ENCODE assay signal across 20 cellular contexts in the genomic region with DNA sequence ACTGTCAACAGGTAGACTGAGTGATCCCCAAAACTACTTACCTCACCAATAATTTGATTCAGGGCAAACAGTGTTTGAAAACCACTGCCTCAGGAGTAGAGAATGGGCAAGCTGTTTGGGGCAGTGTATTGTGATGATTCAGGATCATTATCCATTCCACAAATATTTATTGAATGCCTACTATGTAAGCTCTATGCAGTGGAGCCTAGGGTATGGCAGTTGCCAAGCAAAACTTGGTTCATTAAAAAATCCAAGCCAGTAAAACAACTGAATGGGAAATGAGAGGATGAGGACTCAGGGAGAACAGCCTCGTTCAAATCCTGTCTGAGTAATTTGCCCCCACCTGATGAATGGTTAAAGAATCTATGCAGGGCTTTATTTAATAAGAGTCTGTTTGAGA.
DNase-seq lines count a peak whose midpoint lies in the region; ATAC-seq, FAIRE-seq and TF ChIP-seq lines count a peak whose summit lies in the region.
"Had no signal": no experiment of that assay in that cellular context is flagged by ENCODE, and none has a peak within 500 bp of the region (broad histone marks: within the 10 kb centered on the region; RNA-seq: fewer than 3 reads in every experiment).

No MANE protein-coding gene starts in this region.

- H3K4me1 ChIP-seq in HUES48 (ENCODE audit: control insufficient read depth, insufficient read depth, low read length) = peaks cover 70% of the 10 kb centered on the region
- H3K4me1 ChIP-seq in GM12878 (ENCODE audit: control insufficient read depth, insufficient read depth, low read length) = peaks cover 33% of the 10 kb centered on the region
- peaks cover 60% of the 10 kb centered on the region for H3K4me1 ChIP-seq in osteoblast (ENCODE audit: insufficient read depth, low read length)

- BruUV-seq in GM12878 (replicated peaks; lab: Mats Ljungman, UMichigan) = no TSS peak

- in situ Hi-C loops in GM12878 (cut with MboI) = loop anchor here (5.0 kb wide), 1 partner anchor 48 kb away; no protein-coding TSS in a partner anchor
- in situ Hi-C loops in brain microvascular endothelial cell (cut with HindIII; ENCODE audit: low pct_ligation_motif_present, low sequenced_read_pairs) = no loop called here

- H3K27me3 ChIP-seq in HUES48 (ENCODE audit: control insufficient read depth, insufficient read depth, low read length) (no peaks in the 10 kb centered on the region), GM12878 (replicated peaks in 1 of 2; ENCODE audit: control insufficient read depth in 2 of 2, insufficient read depth in 2 of 2, low read length in 1 of 2) (no peaks in the 10 kb centered on the region), osteoblast (ENCODE audit: insufficient read depth, low read length) (no peaks in the 10 kb centered on the region), brain microvascular endothelial cell (replicated peaks) (no peaks in the 10 kb centered on the region)

- RAD21 ChIA-PET in GM12878 (lab: Charles Lee; ENCODE audit: unreplicated experiment) = interaction anchor here (1.3 to 7.4 kb wide), 3 partner anchors 23 to 90 kb away, joined by 4 to 192 read pairs (median 5); no protein-coding TSS in a partner anchor

- H3K4me3 ChIP-seq in HUES48 (ENCODE audit: low read depth, low read length) = no peak overlapping the region
- no peak overlapping the region for H3K4me3 ChIP-seq in GM12878
- H3K4me3 ChIP-seq in osteoblast (ENCODE audit: insufficient read depth, low read length) = no peak overlapping the region
- H3K4me3 ChIP-seq in brain microvascular endothelial cell (ENCODE audit: low read depth, low read length) = no peak overlapping the region
- H3K4me3 ChIP-seq: SK-N-MC had no signal

- ATAC-seq in GM12878 = no peak
- no peak for ATAC-seq in effector memory CD8-positive, alpha-beta T cell (replicated peaks)

- H3K27ac ChIP-seq in HUES48 (ENCODE audit: low read depth, low read length) (peak overlapping the region; percentile 55), GM12878 (ENCODE audit: control insufficient read depth, insufficient read depth) (no peak overlapping the region), osteoblast (ENCODE audit: low read depth, low read length) (peak overlapping the region; percentile 94), brain microvascular endothelial cell (no peak overlapping the region)
- H3K27ac ChIP-seq: SK-N-MC had no signal

- no peak for TF ChIP-seq EP300 in GM12878 (IDR thresholded peaks at IDR 0.05; ENCODE audit: borderline replicate concordance in 1 of 2, control insufficient read depth in 1 of 2, low read depth in 2 of 2, low read length in 2 of 2)

- H3K36me3 ChIP-seq in HUES48 (ENCODE audit: control insufficient read depth, insufficient read depth, low read length) (no peaks in the 10 kb centered on the region), GM12878 (ENCODE audit: control insufficient read depth in 2 of 2, insufficient read depth in 2 of 2, low read length in 1 of 2) (no peaks in the 10 kb centered on the region), osteoblast (ENCODE audit: insufficient read depth, low read length) (no peaks in the 10 kb centered on the region), brain microvascular endothelial cell (replicated peaks) (no peaks in the 10 kb centered on the region)

- intact Hi-C loops in GM12878 (cut with micrococcal nuclease; ENCODE audit: unreplicated experiment) = loop anchor here (5.0 to 10.0 kb wide), 3 partner anchors 38 to 368 kb away; no protein-coding TSS in a partner anchor

- TF ChIP-seq RAD21 in GM12878 (IDR thresholded peaks at IDR 0.05; ENCODE audit: insufficient read depth, low read depth, low read length) = no peak

- FAIRE-seq in GM12878 (lab: Jason Lieb, UNC) = no peak

- peak; percentile 55 for DNase-seq in Daoy (ENCODE audit: low read depth)
- DNase-seq in GM12878 (ENCODE audit: low read depth, low spot score) = no peak
- no peak for DNase-seq in osteoblast (ENCODE audit: insufficient read length, low spot score, missing footprints)
- no peak for DNase-seq in effector memory CD8-positive, alpha-beta T cell
- no peak for DNase-seq in brain microvascular endothelial cell
- no peak for DNase-seq in C1 segment of cervical spinal cord (lab: John Stamatoyannopoulos, UW)
- DNase-seq: activated CD4-positive, alpha-beta memory T cell treated with anti-CD3 and anti-CD28 coated beads, Interleukin-2, amount 10 ng/mL, durations not matched to agents 7 days and 5 days; activated naive CD8-positive, alpha-beta T cell treated with anti-CD3 and anti-CD28 coated beads, Interleukin-2, amount 10 ng/mL, durations not matched to agents 7 days and 5 days; CD4-positive, alpha-beta T cell; cerebellar nuclear complex; DMS79 treated with DMSO at 0.1 percent for 48 hours; H9; KBM-7; NCI-H510A; OCI-M1; retina; substantia nigra had no signal

- no peaks in the 10 kb centered on the region for H4K20me1 ChIP-seq in GM12878 (ENCODE audit: control insufficient read depth, insufficient read depth)
- no peaks in the 10 kb centered on the region for H4K20me1 ChIP-seq in osteoblast (ENCODE audit: insufficient read depth, low read length)

- POLR2A ChIA-PET in GM12878 (lab: Charles Lee) = interaction anchor here (0.9 kb wide), 1 partner anchor 55 kb away, joined by 3 read pairs; no protein-coding TSS in a partner anchor

- H3K27me3 Mint-ChIP-seq in effector memory CD8-positive, alpha-beta T cell = peaks cover 27 to 29% of the 10 kb centered on the region in 2 donors

- H3K9ac ChIP-seq in HUES48 (ENCODE audit: low read depth, low read length) (no peak overlapping the region), GM12878 (ENCODE audit: control insufficient read depth, insufficient read depth, low read length) (no peak overlapping the region)

- peaks cover 2% of the 10 kb centered on the region for H3K36me3 Mint-ChIP-seq in effector memory CD8-positive, alpha-beta T cell (ENCODE audit: insufficient read depth)
- H3K36me3 Mint-ChIP-seq: activated naive CD8-positive, alpha-beta T cell treated with anti-CD3 and anti-CD28 coated beads, Interleukin-2, amount 10 ng/mL, durations not matched to agents 7 days and 5 days; memory B cell had no signal

- H3K4me2 ChIP-seq in GM12878 (ENCODE audit: control insufficient read depth, insufficient read depth) = no peak overlapping the region
- H3K4me2 ChIP-seq in osteoblast (ENCODE audit: insufficient read depth, low read length) = peak overlapping the region; percentile 51

- H3K9me3 ChIP-seq in HUES48 (ENCODE audit: control insufficient read depth, insufficient read depth, low read length) (no peaks in the 10 kb centered on the region), GM12878 (replicated peaks; ENCODE audit: control insufficient read depth, insufficient read depth, low read length) (no peaks in the 10 kb centered on the region), osteoblast (ENCODE audit: low read depth, low read length) (no peaks in the 10 kb centered on the region)

- H3K4me3 Mint-ChIP-seq in effector memory CD8-positive, alpha-beta T cell = no peak overlapping the region
- H3K4me3 Mint-ChIP-seq: activated CD4-positive, alpha-beta memory T cell treated with anti-CD3 and anti-CD28 coated beads, Interleukin-2, amount 10 ng/mL, durations not matched to agents 7 days and 5 days; activated naive CD8-positive, alpha-beta T cell treated with anti-CD3 and anti-CD28 coated beads, Interleukin-2, amount 10 ng/mL, durations not matched to agents 7 days and 5 days; CD4-positive, alpha-beta T cell; H9; memory B cell had no signal

- CTCF ChIA-PET in GM12878 (lab: Yijun Ruan, JAX) = interaction anchor here (1.0 kb wide), 2 partner anchors 17 to 120 kb away, joined by 3 read pairs; no protein-coding TSS in a partner anchor

- no peaks in the 10 kb centered on the region for H3K79me2 ChIP-seq in GM12878 (ENCODE audit: control insufficient read depth, insufficient read depth, low read length)
- H3K79me2 ChIP-seq in osteoblast (ENCODE audit: insufficient read depth, low read length) = no peaks in the 10 kb centered on the region

- no peaks in the 10 kb centered on the region for H3K4me1 Mint-ChIP-seq in effector memory CD8-positive, alpha-beta T cell (ENCODE audit: low read depth in 2 of 2)
- H3K4me1 Mint-ChIP-seq: activated CD4-positive, alpha-beta memory T cell treated with anti-CD3 and anti-CD28 coated beads, Interleukin-2, amount 10 ng/mL, durations not matched to agents 7 days and 5 days had no signal

- H3K27ac Mint-ChIP-seq in effector memory CD8-positive, alpha-beta T cell = no peak overlapping the region
- H3K27ac Mint-ChIP-seq: activated CD4-positive, alpha-beta memory T cell treated with anti-CD3 and anti-CD28 coated beads, Interleukin-2, amount 10 ng/mL, durations not matched to agents 7 days and 5 days; activated naive CD8-positive, alpha-beta T cell treated with anti-CD3 and anti-CD28 coated beads, Interleukin-2, amount 10 ng/mL, durations not matched to agents 7 days and 5 days; CD4-positive, alpha-beta T cell; memory B cell had no signal

- TF ChIP-seq CTCF in GM12878 (IDR thresholded peaks at IDR 0.05 in 2 of 3, conservative IDR thresholded peaks at IDR 0.05 in 1 of 3; ENCODE audit: control insufficient read depth in 2 of 3, extremely low read depth in 1 of 3, insufficient read depth in 1 of 3, low read depth in 3 of 3, low read length in 3 of 3) (no peak), osteoblast (IDR thresholded peaks at IDR 0.05; ENCODE audit: extremely low read depth, low read depth, low read length) (no peak), brain microvascular endothelial cell (IDR thresholded peaks at IDR 0.05; ENCODE audit: low read depth, low read length, missing control alignments) (no peak)

- SMC1A ChIA-PET in GM12878 (lab: Charles Lee; ENCODE audit: uncharacterized antibody, unreplicated experiment) = interaction anchor here (1.1 to 11.7 kb wide), 3 partner anchors 27 to 92 kb away, joined by 4 to 177 read pairs (median 153); no protein-coding TSS in a partner anchor

- 36% methylated on average over 1 of the region's 1 CpG for WGBS in GM12878 (ENCODE audit: insufficient coverage, insufficient replicate concordance, low lambda C conversion rate, missing lambda C conversion rate)

- TF ChIP-seq POLR2A in GM12878 (IDR thresholded peaks at IDR 0.05; ENCODE audit: low read depth, low read length) = no peak

- H3K9me3 Mint-ChIP-seq in effector memory CD8-positive, alpha-beta T cell = no peaks in the 10 kb centered on the region
- H3K9me3 Mint-ChIP-seq: CD4-positive, alpha-beta T cell; memory B cell had no signal

- H2AFZ ChIP-seq in GM12878 (ENCODE audit: control insufficient read depth, low read depth, low read length) (no peak overlapping the region), osteoblast (ENCODE audit: low read length) (no peak overlapping the region)

TF ChIP-seq in GM12878, 131 proteins besides CTCF, POLR2A, EP300 and RAD21:
- TF ChIP-seq YY1 (IDR thresholded peaks at IDR 0.05; ENCODE audit: low read depth, low read length) (no peak), CREM (IDR thresholded peaks at IDR 0.05; ENCODE audit: low read depth) (0 out of 2 replicates have a peak, but pooled peaks have one; percentile 17)

Comparison
In these comparisons a context has a peak if more than half of its experiments do, and no peak if none do; other contexts are left out.
1. H3K27ac ChIP-seq: peak in HUES48 (single experiment) and osteoblast (single experiment); none in GM12878 (single experiment) and brain microvascular endothelial cell (single experiment).